In genomic region chr16:4787627-4788482, GRCh38 we compare ENCODE assay signal across 23 cellular contexts. TPM values are rescaled to one million over a fixed set of nuclear protein-coding genes. Genes with fewer than 3 reads are reported as not detected.
DNase-seq lines count a peak whose midpoint lies in the region; ATAC-seq, FAIRE-seq and TF ChIP-seq lines count a peak whose summit lies in the region.
"Had no signal": no experiment of that assay in that cellular context is flagged by ENCODE, and none has a peak within 500 bp of the region (broad histone marks: within the 10 kb centered on the region; RNA-seq: fewer than 3 reads in every experiment).

Gene SEPTIN12, minus strand, starts transcription at chr16:4788345. Its CDS starts 700 bp downstream, at chr16:4787645.

- no peak within 1 kb of the TSS for H3K27ac ChIP-seq in CD8-positive, alpha-beta T cell (ENCODE audit: low read depth, low read length)
- H3K27ac ChIP-seq: esophagus muscularis mucosa, heart right ventricle had no signal

- no peaks in the 10 kb centered on the region for H3K9me3 Mint-ChIP-seq in natural killer cell treated with Interleukin-12 subunit alpha and Interleukin-12 subunit beta and Interleukin-15 and Interleukin-18, amount 100 ng/mL, for 72 hours
- no peaks in the 10 kb centered on the region for H3K9me3 Mint-ChIP-seq in natural killer cell
- H3K9me3 Mint-ChIP-seq in CD8-positive, alpha-beta T cell, result no peaks in the 10 kb centered on the region
- H3K9me3 Mint-ChIP-seq: mesothelial cell of epicardium had no signal

- no peaks in the 10 kb centered on the region for H3K9me3 ChIP-seq in CD8-positive, alpha-beta T cell (ENCODE audit: low read length)
- H3K9me3 ChIP-seq: esophagus muscularis mucosa, heart right ventricle had no signal

- POLR2A ChIA-PET in CD8-positive, alpha-beta T cell (lab: Charles Lee), result no interaction called here

- in situ Hi-C loops in KBM-7 (cut with MboI; ENCODE audit: low pct_unique_long_range_greater_than_20kb, low sequenced_read_pairs), result no loop called here

- no peaks in the 10 kb centered on the region for H3K4me1 Mint-ChIP-seq in natural killer cell treated with Interleukin-12 subunit alpha and Interleukin-12 subunit beta and Interleukin-15 and Interleukin-18, amount 100 ng/mL, for 72 hours (ENCODE audit: low read depth in 2 of 2)
- no peaks in the 10 kb centered on the region for H3K4me1 Mint-ChIP-seq in natural killer cell
- no peaks in the 10 kb centered on the region for H3K4me1 Mint-ChIP-seq in CD8-positive, alpha-beta T cell (ENCODE audit: low read depth)

- H3K4me1 ChIP-seq in CD8-positive, alpha-beta T cell (ENCODE audit: insufficient read depth, low read length), result no peaks in the 10 kb centered on the region
- H3K4me1 ChIP-seq: esophagus muscularis mucosa, heart right ventricle had no signal

- H3K36me3 ChIP-seq in CD8-positive, alpha-beta T cell (ENCODE audit: insufficient read depth, low read length), result no peaks in the 10 kb centered on the region
- H3K36me3 ChIP-seq: esophagus muscularis mucosa, heart right ventricle had no signal

- peak; percentile 29 for DNase-seq in natural killer cell treated with Interleukin-12 subunit alpha and Interleukin-12 subunit beta and Interleukin-15 and Interleukin-18, amount 100 ng/mL, for 72 hours (ENCODE audit: low spot score)
- DNase-seq in natural killer cell (no peak), NCI-H82 treated with DMSO at 0.1 percent for 48 hours (lab: John Stamatoyannopoulos, UW; ENCODE audit: unreplicated experiment) (peak; percentile 99), left kidney (ENCODE audit: low read depth, low spot score) (peak; percentile 39), KBM-7 (no peak), RCC 7860 (ENCODE audit: low spot score) (no peak)
- DNase-seq in CD8-positive, alpha-beta T cell, result no peak
- DNase-seq: activated CD8-positive, alpha-beta memory T cell treated with anti-CD3 and anti-CD28 coated beads, Interleukin-2, amount 10 ng/mL, durations not matched to agents 7 days and 5 days; activated gamma-delta T cell treated with Interleukin-2 at 50 U/mL for 16 hours; dermis blood vessel endothelial cell; DMS 273 treated with DMSO at 0.1 percent for 48 hours; heart right ventricle; kidney; NCI-H1436; NCI-H446 treated with DMSO at 0.1 percent for 48 hours; occipital lobe; stimulated activated CD4-positive, alpha-beta T cell treated with anti-CD3 and anti-CD28 coated beads, Interleukin-4, amount 100 ng/mL, for 4 hours had no signal

- no peak for FAIRE-seq in RCC 7860 (lab: Jason Lieb, UNC)
- FAIRE-seq: kidney had no signal

- no peak within 1 kb of the TSS for H3K27ac Mint-ChIP-seq in natural killer cell treated with Interleukin-12 subunit alpha and Interleukin-12 subunit beta and Interleukin-15 and Interleukin-18, amount 100 ng/mL, for 72 hours
- H3K27ac Mint-ChIP-seq in natural killer cell, result no peak within 1 kb of the TSS
- no peak within 1 kb of the TSS for H3K27ac Mint-ChIP-seq in CD8-positive, alpha-beta T cell
- H3K27ac Mint-ChIP-seq: activated CD8-positive, alpha-beta memory T cell treated with anti-CD3 and anti-CD28 coated beads, Interleukin-2, amount 10 ng/mL, durations not matched to agents 7 days and 5 days; mesothelial cell of epicardium had no signal

- ATAC-seq in natural killer cell treated with Interleukin-12 subunit alpha and Interleukin-12 subunit beta and Interleukin-15 and Interleukin-18, amount 100 ng/mL, for 72 hours, result no peak
- no peak for ATAC-seq in natural killer cell
- ATAC-seq in GM18868 (IDR thresholded peaks at IDR 0.05; ENCODE audit: unreplicated experiment), result no peak
- no peak for ATAC-seq in CD8-positive, alpha-beta T cell
- ATAC-seq: activated CD8-positive, alpha-beta memory T cell treated with anti-CD3 and anti-CD28 coated beads, Interleukin-2, amount 10 ng/mL, durations not matched to agents 7 days and 5 days had no signal

- H3K4me3 ChIP-seq in CD8-positive, alpha-beta T cell (ENCODE audit: low read depth, low read length), result no peak within 1 kb of the TSS
- H3K4me3 ChIP-seq: esophagus muscularis mucosa, heart right ventricle had no signal

- CTCF ChIA-PET in CD8-positive, alpha-beta T cell (lab: Charles Lee), result no interaction called here

- H3K4me3 Mint-ChIP-seq in natural killer cell treated with Interleukin-12 subunit alpha and Interleukin-12 subunit beta and Interleukin-15 and Interleukin-18, amount 100 ng/mL, for 72 hours, result no peak within 1 kb of the TSS
- no peak within 1 kb of the TSS for H3K4me3 Mint-ChIP-seq in natural killer cell
- H3K4me3 Mint-ChIP-seq in CD8-positive, alpha-beta T cell, result no peak within 1 kb of the TSS
- H3K4me3 Mint-ChIP-seq: activated CD8-positive, alpha-beta memory T cell treated with anti-CD3 and anti-CD28 coated beads, Interleukin-2, amount 10 ng/mL, durations not matched to agents 7 days and 5 days; mesothelial cell of epicardium had no signal

- TF ChIP-seq CTCF in natural killer cell (IDR thresholded peaks at IDR 0.05), result no peak
- no peak for TF ChIP-seq CTCF in CD8-positive, alpha-beta T cell (IDR thresholded peaks at IDR 0.05)

- H3K36me3 Mint-ChIP-seq in natural killer cell treated with Interleukin-12 subunit alpha and Interleukin-12 subunit beta and Interleukin-15 and Interleukin-18, amount 100 ng/mL, for 72 hours, result no peaks in the 10 kb centered on the region
- no peaks in the 10 kb centered on the region for H3K36me3 Mint-ChIP-seq in natural killer cell
- no peaks in the 10 kb centered on the region for H3K36me3 Mint-ChIP-seq in CD8-positive, alpha-beta T cell
- H3K36me3 Mint-ChIP-seq: activated CD8-positive, alpha-beta memory T cell treated with anti-CD3 and anti-CD28 coated beads, Interleukin-2, amount 10 ng/mL, durations not matched to agents 7 days and 5 days; mesothelial cell of epicardium had no signal

- H3K27me3 ChIP-seq in CD8-positive, alpha-beta T cell (ENCODE audit: insufficient read depth, low read length), result no peaks in the 10 kb centered on the region
- H3K27me3 ChIP-seq: esophagus muscularis mucosa, heart right ventricle had no signal

- intact Hi-C loops in natural killer cell (cut with micrococcal nuclease), result no loop called here
- intact Hi-C loops in CD8-positive, alpha-beta T cell (cut with DNase I, micrococcal nuclease), result no loop called here

- no peaks in the 10 kb centered on the region for H3K27me3 Mint-ChIP-seq in natural killer cell treated with Interleukin-12 subunit alpha and Interleukin-12 subunit beta and Interleukin-15 and Interleukin-18, amount 100 ng/mL, for 72 hours
- H3K27me3 Mint-ChIP-seq in natural killer cell (ENCODE audit: low read depth in 2 of 2), result peaks cover 0 to 5% of the 10 kb centered on the region in 2 donors
- H3K27me3 Mint-ChIP-seq in CD8-positive, alpha-beta T cell (ENCODE audit: low read depth), result peaks cover 2% of the 10 kb centered on the region
- H3K27me3 Mint-ChIP-seq: activated CD8-positive, alpha-beta memory T cell treated with anti-CD3 and anti-CD28 coated beads, Interleukin-2, amount 10 ng/mL, durations not matched to agents 7 days and 5 days had no signal

RNA-seq across cellular contexts. Expression of gene SEPTIN12, which starts in this region (rescaled TPM):
- not detected for total RNA-seq in natural killer cell treated with Interleukin-12 subunit alpha and Interleukin-12 subunit beta and Interleukin-15 and Interleukin-18, amount 100 ng/mL, for 72 hours
- total RNA-seq in natural killer cell, result under 1 TPM in 1 of 3 donors, not detected in 2; 0.59 TPM
- under 1 TPM in 1 of 2 experiments, not detected in 1; 0.72 TPM for total RNA-seq in CD8-positive, alpha-beta T cell
- total RNA-seq: activated CD8-positive, alpha-beta memory T cell treated with anti-CD3 and anti-CD28 coated beads, Interleukin-2, amount 10 ng/mL, durations not matched to agents 7 days and 5 days; dermis blood vessel endothelial cell; kidney; LHCN-M2; occipital lobe; T-helper 1 cell treated with Interleukin-12 subunit alpha and Interleukin-12 subunit beta and Interleukin-4 antibody, amounts not matched to agents 30 ng/mL and 1 ng/mL, for 36 hours; ureter had no signal

Comparison
In these comparisons a context has a peak if more than half of its experiments do, and no peak if none do; other contexts are left out.
1. Peak in DNase-seq in natural killer cell treated with Interleukin-12 subunit alpha and Interleukin-12 subunit beta and Interleukin-15 and Interleukin-18, amount 100 ng/mL, for 72 hours; RNA of the gene not detected or under 1 TPM.
2. DNase-seq: peak in NCI-H82 treated with DMSO at 0.1 percent for 48 hours (single experiment) and left kidney (single experiment); none in natural killer cell (single experiment), KBM-7 (single experiment), CD8-positive, alpha-beta T cell (0 of 7) and RCC 7860 (single experiment).